In genomic region chrX:72255864-72256263, GRCh38 we compare ENCODE assay signal across 15 cellular contexts. TPM values are rescaled to one million over a fixed set of nuclear protein-coding genes. Genes with fewer than 3 reads are reported as not detected.
"Had no signal": no experiment of that assay in that cellular context is flagged by ENCODE, and none has a peak within 500 bp of the region (broad histone marks: within the 10 kb centered on the region; RNA-seq: fewer than 3 reads in every experiment).

No MANE protein-coding gene starts in this region.

- H3K9me3 Mint-ChIP-seq: activated CD4-positive, alpha-beta T cell treated with anti-CD3 and anti-CD28 coated beads, Interleukin-2, amount 10 ng/mL, durations not matched to agents 7 days and 5 days; activated naive CD8-positive, alpha-beta T cell treated with anti-CD3 and anti-CD28 coated beads, Interleukin-2, amount 10 ng/mL, durations not matched to agents 7 days and 5 days; activated T-cell treated with anti-CD3 and anti-CD28 coated beads, Interleukin-2, amount 50 U/mL, for 72 hours; naive thymus-derived CD8-positive, alpha-beta T cell; stimulated activated naive CD8-positive, alpha-beta T cell treated with anti-CD3 and anti-CD28 coated beads, Interleukin-15, amount 100 ng/mL, for 72 hours had no signal

- H3K36me3 ChIP-seq: sigmoid colon had no signal

- H3K9me3 ChIP-seq: sigmoid colon, testis had no signal

- H3K4me3 ChIP-seq: sigmoid colon, testis had no signal

- H3K4me3 Mint-ChIP-seq: activated CD4-positive, alpha-beta T cell treated with anti-CD3 and anti-CD28 coated beads, Interleukin-2, amount 10 ng/mL, durations not matched to agents 7 days and 5 days; activated naive CD8-positive, alpha-beta T cell treated with anti-CD3 and anti-CD28 coated beads, Interleukin-2, amount 10 ng/mL, durations not matched to agents 7 days and 5 days; activated T-cell treated with anti-CD3 and anti-CD28 coated beads, Interleukin-2, amount 50 U/mL, for 72 hours had no signal

- ATAC-seq: activated T-cell treated with anti-CD3 and anti-CD28 coated beads, Interleukin-2, amount 50 U/mL, for 72 hours; naive thymus-derived CD8-positive, alpha-beta T cell; stimulated activated naive CD8-positive, alpha-beta T cell treated with anti-CD3 and anti-CD28 coated beads, Interleukin-15, amount 100 ng/mL, for 72 hours had no signal

- H3K27ac ChIP-seq: foreskin keratinocyte, sigmoid colon, testis had no signal

- H3K4me1 ChIP-seq: foreskin keratinocyte, sigmoid colon, testis had no signal

- DNase-seq: activated CD4-positive, alpha-beta T cell treated with anti-CD3 and anti-CD28 coated beads, Interleukin-2, amount 10 ng/mL, durations not matched to agents 7 days and 5 days; activated CD8-positive, alpha-beta memory T cell treated with anti-CD3 and anti-CD28 coated beads, Interleukin-2, amount 50 U/mL, for 48 hours; activated naive CD8-positive, alpha-beta T cell treated with anti-CD3 and anti-CD28 coated beads, Interleukin-2, amount 10 ng/mL, durations not matched to agents 7 days and 5 days; activated T-cell treated with anti-CD3 and anti-CD28 coated beads, Interleukin-2, amount 50 U/mL, for 72 hours; effector CD8-positive, alpha-beta T cell; foreskin keratinocyte; naive thymus-derived CD8-positive, alpha-beta T cell; sigmoid colon; stimulated activated CD4-positive, alpha-beta T cell treated with anti-CD3 and anti-CD28 coated beads, Interleukin-1b, Interleukin-23, amount 100 ng/mL, for 48 hours; stimulated activated naive CD8-positive, alpha-beta T cell treated with anti-CD3 and anti-CD28 coated beads, Interleukin-15, amount 100 ng/mL, for 72 hours; SW 1271 had no signal

- H3K27me3 ChIP-seq: foreskin keratinocyte, testis had no signal

- H3K4me1 Mint-ChIP-seq: activated CD4-positive, alpha-beta T cell treated with anti-CD3 and anti-CD28 coated beads, Interleukin-2, amount 10 ng/mL, durations not matched to agents 7 days and 5 days; activated naive CD8-positive, alpha-beta T cell treated with anti-CD3 and anti-CD28 coated beads, Interleukin-2, amount 10 ng/mL, durations not matched to agents 7 days and 5 days had no signal

- H3K36me3 Mint-ChIP-seq: activated naive CD8-positive, alpha-beta T cell treated with anti-CD3 and anti-CD28 coated beads, Interleukin-2, amount 10 ng/mL, durations not matched to agents 7 days and 5 days had no signal

- H3K27ac Mint-ChIP-seq: activated CD4-positive, alpha-beta T cell treated with anti-CD3 and anti-CD28 coated beads, Interleukin-2, amount 10 ng/mL, durations not matched to agents 7 days and 5 days; activated naive CD8-positive, alpha-beta T cell treated with anti-CD3 and anti-CD28 coated beads, Interleukin-2, amount 10 ng/mL, durations not matched to agents 7 days and 5 days; activated T-cell treated with anti-CD3 and anti-CD28 coated beads, Interleukin-2, amount 50 U/mL, for 72 hours; stimulated activated naive CD8-positive, alpha-beta T cell treated with anti-CD3 and anti-CD28 coated beads, Interleukin-15, amount 100 ng/mL, for 72 hours had no signal

RNA-seq across cellular contexts. Expression of gene CITED1, which starts 49.9 kb away (rescaled TPM):
- total RNA-seq: activated CD4-positive, alpha-beta T cell treated with anti-CD3 and anti-CD28 coated beads, Interleukin-2, amount 10 ng/mL, durations not matched to agents 7 days and 5 days; mucosa of gallbladder; naive thymus-derived CD8-positive, alpha-beta T cell; T-helper 2 cell treated with Interferon-gamma antibody and Interleukin-4, amounts not matched to agents 100 ng/mL and 5 ng/mL, for 36 hours; ureter had no signal
- polyA plus RNA-seq: naive thymus-derived CD8-positive, alpha-beta T cell had no signal
